In genomic region chr15:73694419-73694818, GRCh38 we compare ENCODE assay signal across 17 cellular contexts. TPM values are rescaled to one million over a fixed set of nuclear protein-coding genes. Genes with fewer than 3 reads are reported as not detected.
DNase-seq lines count a peak whose midpoint lies in the region; ATAC-seq and TF ChIP-seq lines count a peak whose summit lies in the region.
"Had no signal": no experiment of that assay in that cellular context is flagged by ENCODE, and none has a peak within 500 bp of the region (broad histone marks: within the 10 kb centered on the region; RNA-seq: fewer than 3 reads in every experiment).

No MANE protein-coding gene starts in this region.

- intact Hi-C loops in Right ventricle myocardium inferior (cut with DNase I) (no loop called here), cardiac septum (cut with DNase I) (no loop called here)

- H3K36me3 Mint-ChIP-seq in nephron progenitor cell (ENCODE audit: low read depth) = peaks cover 26% of the 10 kb centered on the region
- H3K36me3 Mint-ChIP-seq: CD8-positive, alpha-beta T cell; naive thymus-derived CD8-positive, alpha-beta T cell had no signal

- no peak for DNase-seq in Right ventricle myocardium inferior (ENCODE audit: missing footprints)
- no peak for DNase-seq in cardiac septum (ENCODE audit: low spot score)
- DNase-seq in fibroblast of the conjunctiva (ENCODE audit: low read depth) = peak; percentile 33
- no peak for DNase-seq in nephron progenitor cell
- DNase-seq in HUDEP-2 (lab: John Stamatoyannopoulos, UW; ENCODE audit: unreplicated experiment in 76 of 76) = no peak
- no peak for DNase-seq in activated naive CD4-positive, alpha-beta T cell treated with Interleukin-2 at 50 U/mL for 16 hours
- DNase-seq: amniotic stem cell; CD8-positive, alpha-beta T cell; H7; naive thymus-derived CD8-positive, alpha-beta T cell; NCI-H1048; NCI-H69 had no signal

- no peak overlapping the region for H3K4me3 Mint-ChIP-seq in nephron progenitor cell
- H3K4me3 Mint-ChIP-seq: CD8-positive, alpha-beta T cell; dendritic cell treated with granulocyte-macrophage colony-stimulating factor and Interleukin-4, amounts not matched to agents 40 ng/mL and 50 ng/mL, for 4 days; naive thymus-derived CD8-positive, alpha-beta T cell had no signal

- peaks cover 3% of the 10 kb centered on the region for H3K27me3 Mint-ChIP-seq in nephron progenitor cell (ENCODE audit: low read depth, poor library complexity)

- ATAC-seq in Right ventricle myocardium inferior (peak; percentile 9), HG02840 (IDR thresholded peaks at IDR 0.05; ENCODE audit: low FRiP score, unreplicated experiment) (no peak), GM21423 (IDR thresholded peaks at IDR 0.05; ENCODE audit: unreplicated experiment) (no peak)
- ATAC-seq: CD8-positive, alpha-beta T cell; K562; naive thymus-derived CD8-positive, alpha-beta T cell; Panc1 had no signal

- peak overlapping the region; percentile 83 for H3K27ac Mint-ChIP-seq in nephron progenitor cell
- H3K27ac Mint-ChIP-seq: CD8-positive, alpha-beta T cell; dendritic cell treated with granulocyte-macrophage colony-stimulating factor and Interleukin-4, amounts not matched to agents 40 ng/mL and 50 ng/mL, for 4 days; naive thymus-derived CD8-positive, alpha-beta T cell had no signal

- TF ChIP-seq CTCF in nephron progenitor cell (IDR thresholded peaks at IDR 0.05) = no peak

- peaks cover 62% of the 10 kb centered on the region for H3K4me1 Mint-ChIP-seq in nephron progenitor cell

- H3K9me3 Mint-ChIP-seq in nephron progenitor cell = no peaks in the 10 kb centered on the region
- H3K9me3 Mint-ChIP-seq: CD8-positive, alpha-beta T cell; dendritic cell treated with granulocyte-macrophage colony-stimulating factor and Interleukin-4, amounts not matched to agents 40 ng/mL and 50 ng/mL, for 4 days; naive thymus-derived CD8-positive, alpha-beta T cell had no signal

RNA-seq across cellular contexts. Expression of gene CD276, which starts 10.2 kb away (rescaled TPM):
- total RNA-seq in Right ventricle myocardium inferior = 35.6 TPM
- 40.6 TPM for total RNA-seq in cardiac septum
- total RNA-seq: CD8-positive, alpha-beta T cell had no signal

RNA-seq across cellular contexts. Expression of gene INSYN1, which starts 58.7 kb away (rescaled TPM):
- total RNA-seq in Right ventricle myocardium inferior (165 TPM), cardiac septum (55.3 TPM)
- total RNA-seq: CD8-positive, alpha-beta T cell; K562; naive thymus-derived CD8-positive, alpha-beta T cell had no signal
